Comparison of ENCODE assay signal across 8 cellular contexts in the genomic region with DNA sequence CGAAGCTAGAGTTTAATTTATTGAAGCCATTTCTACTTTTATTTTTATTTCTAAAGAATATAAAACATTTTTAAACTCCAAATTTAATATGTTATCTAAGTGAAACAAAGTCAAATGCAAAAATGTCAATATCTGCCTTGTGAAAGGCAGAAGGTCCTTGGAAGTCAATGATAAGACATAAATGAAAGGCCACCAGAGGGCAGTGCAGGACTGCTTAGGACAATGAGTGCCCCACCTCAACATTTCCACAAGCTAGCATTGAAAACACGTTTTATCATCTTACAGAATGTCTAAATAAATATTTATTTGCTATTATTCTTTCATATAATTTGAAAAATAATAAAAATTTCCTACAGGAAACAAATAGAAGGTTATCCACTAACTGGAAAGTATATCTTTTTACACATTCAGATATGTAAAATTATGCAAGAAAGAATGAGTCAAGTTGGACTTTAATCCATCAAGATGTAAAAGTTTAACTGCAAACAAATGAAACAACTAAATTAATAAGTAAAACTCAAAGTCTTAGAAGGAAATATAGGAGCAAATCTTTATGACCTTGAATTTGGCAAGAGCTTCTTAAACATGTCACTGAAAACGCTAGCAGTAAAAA.
DNase-seq lines count a peak whose midpoint lies in the region; ATAC-seq and TF ChIP-seq lines count a peak whose summit lies in the region.

No MANE protein-coding gene starts in this region.

- H3K4me3 Mint-ChIP-seq in CD4-positive, CD25-positive, alpha-beta regulatory T cell, result no peak overlapping the region

- no peaks in the 10 kb centered on the region for H3K36me3 ChIP-seq in CD4-positive, CD25-positive, alpha-beta regulatory T cell (ENCODE audit: control insufficient read depth, insufficient read depth, low read length)
- no peaks in the 10 kb centered on the region for H3K36me3 ChIP-seq in adipocyte (ENCODE audit: control insufficient read depth, insufficient read depth, low read length, severe bottlenecking)
- no peaks in the 10 kb centered on the region for H3K36me3 ChIP-seq in left ventricle myocardium inferior

- H3K27ac Mint-ChIP-seq in CD4-positive, CD25-positive, alpha-beta regulatory T cell, result no peak overlapping the region

- no peaks in the 10 kb centered on the region for H3K4me1 ChIP-seq in CD4-positive, CD25-positive, alpha-beta regulatory T cell (ENCODE audit: control insufficient read depth, insufficient read depth, low read length, poor library complexity, severe bottlenecking)
- H3K4me1 ChIP-seq in adipocyte (ENCODE audit: control insufficient read depth, insufficient read depth, low read length) (no peaks in the 10 kb centered on the region), left ventricle myocardium inferior (no peaks in the 10 kb centered on the region)

- no peak overlapping the region for H3K9ac ChIP-seq in adipocyte (ENCODE audit: low read length)

- H3K9me3 Mint-ChIP-seq in CD4-positive, CD25-positive, alpha-beta regulatory T cell, result peaks cover 0 to 2% (median 0%) of the 10 kb centered on the region in 7 donors

- H3K4me3 ChIP-seq in CD4-positive, CD25-positive, alpha-beta regulatory T cell (ENCODE audit: low read depth, low read length), result no peak overlapping the region
- H3K4me3 ChIP-seq in adipocyte (ENCODE audit: low read length) (no peak overlapping the region), left ventricle myocardium inferior (no peak overlapping the region), retinal pigment epithelial cell (ENCODE audit: low read length) (no peak overlapping the region)

- no peaks in the 10 kb centered on the region for H3K36me3 Mint-ChIP-seq in CD4-positive, CD25-positive, alpha-beta regulatory T cell

- ATAC-seq in CD4-positive, CD25-positive, alpha-beta regulatory T cell (ENCODE audit: low read depth in 2 of 2), result no peak
- ATAC-seq in GM19023 (IDR thresholded peaks at IDR 0.05; ENCODE audit: unreplicated experiment), result peak; percentile 49
- ATAC-seq in HG02571 (IDR thresholded peaks at IDR 0.05; ENCODE audit: unreplicated experiment), result no peak

- no peaks in the 10 kb centered on the region for H3K9me3 ChIP-seq in CD4-positive, CD25-positive, alpha-beta regulatory T cell (ENCODE audit: control insufficient read depth in 2 of 2, low read length in 2 of 2)
- no peaks in the 10 kb centered on the region for H3K9me3 ChIP-seq in adipocyte (ENCODE audit: control insufficient read depth, low read length)
- H3K9me3 ChIP-seq in left ventricle myocardium inferior (replicated peaks), result no peaks in the 10 kb centered on the region

- intact Hi-C loops in left ventricle myocardium inferior (cut with micrococcal nuclease), result no loop called here

- H3K27ac ChIP-seq in CD4-positive, CD25-positive, alpha-beta regulatory T cell (ENCODE audit: insufficient read depth, low read length, poor library complexity, severe bottlenecking), result no peak overlapping the region
- no peak overlapping the region for H3K27ac ChIP-seq in left ventricle myocardium inferior (replicated peaks)

- TF ChIP-seq CTCF in left ventricle myocardium inferior (IDR thresholded peaks at IDR 0.05; ENCODE audit: borderline replicate concordance) (peak; percentile 85), retinal pigment epithelial cell (conservative IDR thresholded peaks at IDR 0.05; ENCODE audit: low read depth, low read length) (peak; percentile 75)

- H3K27me3 Mint-ChIP-seq in CD4-positive, CD25-positive, alpha-beta regulatory T cell, result peaks cover 4% of the 10 kb centered on the region

- peak in 2 of 3 donors; percentile 32 to 68 for DNase-seq in CD4-positive, CD25-positive, alpha-beta regulatory T cell
- DNase-seq in HuH-7.5 (ENCODE audit: low spot score) (peak; percentile 40), OCI-M1 (lab: John Stamatoyannopoulos, UW) (peak; percentile 90), adipocyte (ENCODE audit: low read depth) (peak; percentile 91), left ventricle myocardium inferior (peak; percentile 22), retinal pigment epithelial cell (ENCODE audit: low read depth) (peak; percentile 34)

- no peaks in the 10 kb centered on the region for H3K27me3 ChIP-seq in CD4-positive, CD25-positive, alpha-beta regulatory T cell (ENCODE audit: control insufficient read depth, insufficient read depth, low read length)
- peaks cover 22% of the 10 kb centered on the region for H3K27me3 ChIP-seq in adipocyte (replicated peaks; ENCODE audit: control insufficient read depth, insufficient read depth, low read length)
- H3K27me3 ChIP-seq in left ventricle myocardium inferior (ENCODE audit: low read depth), result peaks cover 33% of the 10 kb centered on the region

- no peaks in the 10 kb centered on the region for H3K4me1 Mint-ChIP-seq in CD4-positive, CD25-positive, alpha-beta regulatory T cell

Comparison
In these comparisons a context has a peak if more than half of its experiments do, and no peak if none do; other contexts are left out.
1. DNase-seq: peak in every context shown above with its lines; median percentile 91 in adipocyte; 90 in OCI-M1; 50 in CD4-positive, CD25-positive, alpha-beta regulatory T cell; 40 in HuH-7.5; 34 in retinal pigment epithelial cell; 22 in left ventricle myocardium inferior.